24 cellular contexts compared by ENCODE assay signal in the genomic region with DNA sequence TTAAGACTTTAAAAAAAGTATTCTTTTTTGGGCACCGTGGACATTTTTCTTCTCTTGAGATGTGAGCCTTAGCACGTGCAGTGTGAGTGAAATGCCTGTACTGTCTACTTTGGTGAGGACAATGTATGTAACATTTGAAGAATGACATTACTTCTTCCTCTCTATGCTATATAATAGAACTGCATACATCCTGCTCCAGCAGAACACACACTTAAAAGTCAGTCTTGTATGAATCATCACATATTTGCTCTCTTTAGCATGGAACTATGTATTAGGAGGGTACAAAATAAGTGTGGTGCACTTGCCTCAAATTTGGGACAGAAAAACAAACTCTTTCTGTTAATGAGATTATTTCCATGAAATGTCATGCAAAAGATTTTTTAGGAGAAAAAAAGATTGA.
"Had no signal": no experiment of that assay in that cellular context is flagged by ENCODE, and none has a peak within 500 bp of the region (broad histone marks: within the 10 kb centered on the region; RNA-seq: fewer than 3 reads in every experiment).

No MANE protein-coding gene starts in this region.

- H3K27ac ChIP-seq: colonic mucosa, gastroesophageal sphincter, hepatocyte, pancreas, prostate gland, spleen, thoracic aorta had no signal

- H2AFZ ChIP-seq: hepatocyte had no signal

- DNase-seq: activated CD4-positive, alpha-beta memory T cell treated with anti-CD3 and anti-CD28 coated beads, Interleukin-2, amount 10 ng/mL, durations not matched to agents 7 days and 5 days; activated CD4-positive, alpha-beta T cell treated with anti-CD3 and anti-CD28 coated beads, Interleukin-2, amount 10 ng/mL, durations not matched to agents 7 days and 5 days; activated CD4-positive, CD25-positive, alpha-beta regulatory T cell treated with anti-CD3 and anti-CD28 coated beads, Interleukin-2, amount 50 U/mL, for 72 hours; activated CD8-positive, alpha-beta memory T cell treated with anti-CD3 and anti-CD28 coated beads, Interleukin-2, amount 50 U/mL, for 48 hours; activated gamma-delta T cell; activated naive CD4-positive, alpha-beta T cell treated with anti-CD3 and anti-CD28 coated beads, Interleukin-2, amount 10 ng/mL, durations not matched to agents 7 days and 5 days; activated naive CD8-positive, alpha-beta T cell treated with anti-CD3 and anti-CD28 coated beads, Interleukin-2, amount 10 ng/mL, durations not matched to agents 7 days and 5 days; activated T-cell treated with anti-CD3 and anti-CD28 coated beads, Interleukin-2, amount 50 U/mL, for 24 hours; colonic mucosa; effector memory CD4-positive, alpha-beta T cell; left cardiac atrium; left ventricle myocardium superior; mammary epithelial cell; naive B cell; nucleus accumbens; pancreas; spleen; stimulated activated naive CD4-positive, alpha-beta T cell treated with Interleukin-2 at 50 U/mL for 16 hours; T-helper 9 cell; trophoblast cell had no signal

- ATAC-seq: gastroesophageal sphincter, left cardiac atrium, left ventricle myocardium superior, pancreas had no signal

- H3K4me2 ChIP-seq: hepatocyte had no signal

- H3K4me1 ChIP-seq: colonic mucosa, pancreas, prostate gland had no signal

- H3K36me3 ChIP-seq: colonic mucosa, gastroesophageal sphincter, pancreas, prostate gland, spleen, thoracic aorta had no signal

- H3K27me3 ChIP-seq: colonic mucosa, gastroesophageal sphincter, hepatocyte, pancreas, spleen had no signal

- H3K79me2 ChIP-seq: hepatocyte had no signal

- H3K4me3 ChIP-seq: colonic mucosa, gastroesophageal sphincter, hepatocyte, pancreas, prostate gland, spleen, thoracic aorta had no signal

- H3K9me3 ChIP-seq: colonic mucosa, gastroesophageal sphincter, pancreas, prostate gland, spleen, thoracic aorta had no signal
